ENCODE assay signal across 18 cellular contexts in the genomic region with DNA sequence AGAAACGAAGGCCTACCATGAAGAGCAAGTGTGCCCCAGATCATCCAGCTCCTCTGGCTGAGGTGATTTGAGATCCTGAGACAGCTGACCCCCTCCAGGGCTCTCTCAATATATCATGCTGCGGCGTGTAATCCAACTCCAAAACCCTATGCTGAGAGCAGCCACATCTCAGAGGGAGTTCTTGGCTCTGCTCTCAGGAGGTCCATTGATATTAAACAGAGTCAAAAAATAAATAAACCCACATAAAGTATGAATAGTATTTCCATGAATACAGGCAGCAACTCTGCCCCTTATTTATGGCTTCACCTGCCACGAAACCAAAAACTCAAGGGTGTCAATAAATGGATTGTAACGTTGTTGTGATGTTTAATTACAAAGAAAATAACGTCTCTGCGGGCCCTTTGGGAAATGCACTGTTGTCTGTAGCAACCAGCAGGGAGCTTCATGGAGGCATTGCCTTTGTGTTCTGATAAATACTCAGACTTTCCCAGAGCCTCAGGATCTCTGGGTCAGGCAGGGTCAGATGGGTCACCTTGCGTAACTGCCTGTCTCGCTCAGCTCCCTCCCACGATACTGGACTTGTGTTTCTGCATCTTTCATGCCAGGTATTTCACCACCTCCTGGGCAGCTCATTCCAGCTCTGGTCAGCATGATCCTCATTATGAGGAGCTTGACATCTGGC.
DNase-seq lines count a peak whose midpoint lies in the region; ATAC-seq, FAIRE-seq and TF ChIP-seq lines count a peak whose summit lies in the region.
"Had no signal": no experiment of that assay in that cellular context is flagged by ENCODE, and none has a peak within 500 bp of the region (broad histone marks: within the 10 kb centered on the region; RNA-seq: fewer than 3 reads in every experiment).

No MANE protein-coding gene starts in this region.

- no peaks in the 10 kb centered on the region for H3K27me3 ChIP-seq in bronchial epithelial cell (ENCODE audit: control insufficient read depth, insufficient read depth, low read length)
- no peaks in the 10 kb centered on the region for H3K27me3 ChIP-seq in right lobe of liver
- H3K27me3 ChIP-seq in vagina, result no peaks in the 10 kb centered on the region
- no peaks in the 10 kb centered on the region for H3K27me3 ChIP-seq in mesendoderm (ENCODE audit: insufficient read depth, low read length, poor library complexity)
- H3K27me3 ChIP-seq: foreskin keratinocyte, suprapubic skin had no signal

- no peak overlapping the region for H4K5ac ChIP-seq in mesendoderm (ENCODE audit: low read length)

- peaks cover 6% of the 10 kb centered on the region for H3K79me2 ChIP-seq in mesendoderm (ENCODE audit: control insufficient read depth, insufficient read depth, low read length)

- H3K36me3 ChIP-seq in bronchial epithelial cell (ENCODE audit: control insufficient read depth, insufficient read depth, low read length) (no peaks in the 10 kb centered on the region), right lobe of liver (no peaks in the 10 kb centered on the region), vagina (no peaks in the 10 kb centered on the region), mesendoderm (ENCODE audit: control insufficient read depth, insufficient read depth, low read length) (no peaks in the 10 kb centered on the region)
- H3K36me3 ChIP-seq: suprapubic skin had no signal

- H3K4me2 ChIP-seq in mesendoderm (ENCODE audit: low read length), result no peak overlapping the region

- peak; percentile 43 for FAIRE-seq in bronchial epithelial cell (lab: Jason Lieb, UNC)
- FAIRE-seq: endometrium, GM18507, islet of Langerhans had no signal

- peak; percentile 95 to 98 (median 96) for ATAC-seq in right lobe of liver
- ATAC-seq in HG02938 (IDR thresholded peaks at IDR 0.05; ENCODE audit: unreplicated experiment), result no peak
- ATAC-seq: activated T-cell treated with anti-CD3 and anti-CD28 coated beads, Interleukin-2, amount 50 U/mL, for 72 hours; foreskin keratinocyte had no signal

- no peak overlapping the region for H3K56ac ChIP-seq in mesendoderm (ENCODE audit: low read length)

- H2BK5ac ChIP-seq in mesendoderm (ENCODE audit: low read length), result no peak overlapping the region

- H3K27ac ChIP-seq in right lobe of liver (peak overlapping the region in 2 of 3 donors; percentile 53 to 67), vagina (no peak overlapping the region), mesendoderm (ENCODE audit: low read depth, low read length) (no peak overlapping the region)
- H3K27ac ChIP-seq: foreskin keratinocyte, SK-N-MC, suprapubic skin had no signal

- intact Hi-C loops in right lobe of liver (cut with DNase I), result no loop called here
- intact Hi-C loops in vagina (cut with DNase I), result no loop called here

- H3K9me3 ChIP-seq in right lobe of liver (no peaks in the 10 kb centered on the region), vagina (no peaks in the 10 kb centered on the region)
- H3K9me3 ChIP-seq: Caco-2, suprapubic skin had no signal

- DNase-seq in DMS153 treated with DMSO at 0.1 percent for 48 hours (lab: John Stamatoyannopoulos, UW; ENCODE audit: unreplicated experiment) (peak; percentile 31), NCI-H1417 treated with DMSO at 0.1 percent for 48 hours (lab: John Stamatoyannopoulos, UW) (peak; percentile 42), bronchial epithelial cell (ENCODE audit: low read depth) (no peak), right lobe of liver (peak; percentile 66 to 88 (median 81)), vagina (ENCODE audit: extremely low spot score in 2 of 2) (no peak), D341Med (ENCODE audit: low spot score) (no peak), mesendoderm (no peak)
- DNase-seq: activated CD4-positive, alpha-beta memory T cell treated with anti-CD3 and anti-CD28 coated beads, Interleukin-2, amount 10 ng/mL, durations not matched to agents 7 days and 5 days; activated T-cell treated with anti-CD3 and anti-CD28 coated beads, Interleukin-2, amount 50 U/mL, for 72 hours; Caco-2; foreskin keratinocyte; NCI-H226 had no signal

- 16% methylated on average over 8 of the region's 10 CpGs for WGBS in right lobe of liver (ENCODE audit: insufficient coverage, low coverage, low lambda C conversion rate, missing lambda C conversion rate)
- WGBS in mesendoderm (ENCODE audit: extremely low coverage, insufficient coverage, low lambda C conversion rate), result no CpG with 5 or more reads among the region's 10 CpGs

- H3K18ac ChIP-seq in mesendoderm (ENCODE audit: low read length), result no peak overlapping the region

- no peak overlapping the region for H3K4ac ChIP-seq in mesendoderm (ENCODE audit: low read depth, low read length)

- no peak overlapping the region for H2BK15ac ChIP-seq in mesendoderm (replicated peaks; ENCODE audit: low read depth)

- H3K4me1 ChIP-seq in right lobe of liver, result peaks cover 0 to 15% (median 6%) of the 10 kb centered on the region in 4 donors
- H3K4me1 ChIP-seq in vagina, result no peaks in the 10 kb centered on the region
- H3K4me1 ChIP-seq in mesendoderm (ENCODE audit: control insufficient read depth, low read depth, low read length), result no peaks in the 10 kb centered on the region
- H3K4me1 ChIP-seq: Caco-2, foreskin keratinocyte, suprapubic skin had no signal

- no peak overlapping the region for H2BK120ac ChIP-seq in mesendoderm (ENCODE audit: low read depth, low read length)

- no peak for TF ChIP-seq POLR2A in right lobe of liver (IDR thresholded peaks at IDR 0.05)
- no peak for TF ChIP-seq POLR2A in vagina (IDR thresholded peaks at IDR 0.05)

- H2AK5ac ChIP-seq in mesendoderm (ENCODE audit: low read length), result no peak overlapping the region

- H3K9ac ChIP-seq in mesendoderm (ENCODE audit: low read length), result no peak overlapping the region

- H3K4me3 ChIP-seq in bronchial epithelial cell (ENCODE audit: low read depth, low read length) (no peak overlapping the region), right lobe of liver (no peak overlapping the region), vagina (no peak overlapping the region), mesendoderm (ENCODE audit: low read length) (no peak overlapping the region)
- H3K4me3 ChIP-seq: SK-N-MC, suprapubic skin had no signal

- no peak for TF ChIP-seq CTCF in bronchial epithelial cell (IDR thresholded peaks at IDR 0.05; ENCODE audit: insufficient read depth, low read length, severe bottlenecking)
- TF ChIP-seq CTCF in right lobe of liver (IDR thresholded peaks at IDR 0.05), result no peak
- TF ChIP-seq CTCF in vagina (IDR thresholded peaks at IDR 0.05), result no peak

- peaks cover 6% of the 10 kb centered on the region for H3K79me1 ChIP-seq in mesendoderm (ENCODE audit: low read length)

- no peak overlapping the region for H3K23ac ChIP-seq in mesendoderm (ENCODE audit: low read length)

- H4K8ac ChIP-seq in mesendoderm (ENCODE audit: low read depth, low read length), result no peak overlapping the region

Comparison
In these comparisons a context has a peak if more than half of its experiments do, and no peak if none do; other contexts are left out.
1. DNase-seq: peak in DMS153 treated with DMSO at 0.1 percent for 48 hours (single experiment), NCI-H1417 treated with DMSO at 0.1 percent for 48 hours (single experiment) and right lobe of liver (3 of 3); none in bronchial epithelial cell (single experiment), vagina (0 of 2), D341Med (single experiment) and mesendoderm (single experiment).
2. H3K27ac ChIP-seq: peak in right lobe of liver (2 of 3); none in vagina (single experiment) and mesendoderm (single experiment).